9 cellular contexts compared by ENCODE assay signal in genomic region chr7:135414850-135415439, GRCh38.
DNase-seq lines count a peak whose midpoint lies in the region; FAIRE-seq and TF ChIP-seq lines count a peak whose summit lies in the region.
"Had no signal": no experiment of that assay in that cellular context is flagged by ENCODE, and none has a peak within 500 bp of the region (broad histone marks: within the 10 kb centered on the region; RNA-seq: fewer than 3 reads in every experiment).

No MANE protein-coding gene starts in this region.

- H3K9me3 ChIP-seq in BE2C (no peaks in the 10 kb centered on the region), stomach (no peaks in the 10 kb centered on the region)
- H3K9me3 ChIP-seq: neutrophil had no signal

- FAIRE-seq in H54 (lab: Jason Lieb, UNC): no peak

- intact Hi-C loops in stomach (cut with DNase I; ENCODE audit: low total_unique reads): no loop called here

- H3K4me1 ChIP-seq in BE2C: peaks cover 4% of the 10 kb centered on the region; the same call in 1 of the 2 replicates
- H3K4me1 ChIP-seq in stomach: no peaks in the 10 kb centered on the region

- WGBS in stomach, 5 donors: 56 to 73% (median 63%) methylated on average over 2 of the region's 2 CpGs

- TF ChIP-seq EP300 in stomach (IDR thresholded peaks at IDR 0.05): no peak

- H3K36me3 ChIP-seq in BE2C (no peaks in the 10 kb centered on the region), stomach (peaks cover 0 to 32% (median 22%) of the 10 kb centered on the region in 4 donors)

- TF ChIP-seq POLR2A in stomach (IDR thresholded peaks at IDR 0.05) (no peak), H54 (IDR thresholded peaks at IDR 0.05; ENCODE audit: low read depth, low read length) (no peak)

- H3K27ac ChIP-seq in stomach: no peak overlapping the region
- H3K27ac ChIP-seq: neutrophil had no signal

- peak; percentile 66 for DNase-seq in BE2C
- peak; percentile 24 for DNase-seq in GM12864 (ENCODE audit: low read depth)
- DNase-seq in NCI-H1694 treated with DMSO at 0.1 percent for 48 hours (lab: John Stamatoyannopoulos, UW): peak; percentile 4
- DNase-seq in activated CD4-positive, alpha-beta T cell treated with anti-CD3 and anti-CD28 coated beads, Interleukin-2, amount 50 U/mL, for 48 hours: peak; percentile 20 to 41
- peak; percentile 33 for DNase-seq in iPS-NIHi11 (ENCODE audit: low spot score)
- DNase-seq in stomach: peak; percentile 44
- DNase-seq in H54 (ENCODE audit: insufficient read length, low spot score): no peak
- no peak for DNase-seq in NCI-H774 (lab: John Stamatoyannopoulos, UW)

- TF ChIP-seq CTCF in BE2C (IDR thresholded peaks at IDR 0.05; ENCODE audit: low read depth, low read length): peak; percentile 85
- peak; percentile 54 for TF ChIP-seq CTCF in GM12864 (IDR thresholded peaks at IDR 0.05; ENCODE audit: low read depth, low read length, missing control alignments)
- TF ChIP-seq CTCF in stomach (IDR thresholded peaks at IDR 0.05): peak in 5 of 7 experiments; percentile 27 to 44 (median 34)

- H3K27me3 ChIP-seq in BE2C: no peaks in the 10 kb centered on the region
- H3K27me3 ChIP-seq in stomach: no peaks in the 10 kb centered on the region
- H3K27me3 ChIP-seq: neutrophil had no signal

- no peak overlapping the region for H3K4me3 ChIP-seq in BE2C (ENCODE audit: low read depth, low read length)
- no peak overlapping the region for H3K4me3 ChIP-seq in GM12864 (ENCODE audit: low read depth, low read length)
- no peak overlapping the region for H3K4me3 ChIP-seq in stomach

Comparison
In these comparisons a context has a peak if more than half of its experiments do, and no peak if none do; other contexts are left out.
1. DNase-seq: peak in BE2C (single experiment), GM12864 (single experiment), NCI-H1694 treated with DMSO at 0.1 percent for 48 hours (single experiment), activated CD4-positive, alpha-beta T cell treated with anti-CD3 and anti-CD28 coated beads, Interleukin-2, amount 50 U/mL, for 48 hours (2 of 2), iPS-NIHi11 (single experiment) and stomach (single experiment); none in H54 (single experiment) and NCI-H774 (single experiment).
2. CTCF ChIP-seq: peak in every context shown above with its lines; median percentile 85 in BE2C; 54 in GM12864; 34 in stomach.